In genomic region chr2:10072656-10073480, GRCh38 we compare ENCODE assay signal across 8 cellular contexts. TPM values are rescaled to one million over a fixed set of nuclear protein-coding genes. Genes with fewer than 3 reads are reported as not detected.
A peak's percentile ranks its signal among the peaks of the same experiment; 100 is the strongest.
DNase-seq lines count a peak whose midpoint lies in the region; ATAC-seq and TF ChIP-seq lines count a peak whose summit lies in the region.

No MANE protein-coding gene starts in this region.

- ATAC-seq in GM18868 (IDR thresholded peaks at IDR 0.05; ENCODE audit: unreplicated experiment): peak; percentile 83
- peak; percentile 81 for ATAC-seq in HG03175 (IDR thresholded peaks at IDR 0.05; ENCODE audit: unreplicated experiment)
- ATAC-seq in activated CD4-positive, CD25-positive, alpha-beta regulatory T cell treated with anti-CD3 and anti-CD28 coated beads, Interleukin-2, amount 50 U/mL, for 24 hours: peak; percentile 86

- POLR2A ChIA-PET in AG04450 (lab: Yijun Ruan, JAX): interaction anchor here (0.6 to 1.3 kb wide), 5 partner anchors 24 to 362 kb away, joined by 3 to 13 read pairs (median 4); no protein-coding TSS in a partner anchor

- no peak overlapping the region for H3K4me3 ChIP-seq in AG04450 (ENCODE audit: low read depth, low read length)

- DNase-seq in AG04450 (ENCODE audit: low read depth, low spot score) (peak; percentile 71), NCI-H446 (lab: John Stamatoyannopoulos, UW) (peak; percentile 78 to 86), kidney glomerular epithelial cell (lab: John Stamatoyannopoulos, UW) (peak; percentile 91)
- peak; percentile 76 for DNase-seq in central memory CD4-positive, alpha-beta T cell
- DNase-seq in stimulated activated CD4-positive, alpha-beta T cell treated with anti-CD3 and anti-CD28 coated beads, Interleukin-2, amount 100 ng/mL, for 48 hours: peak; percentile 72 to 73

- H3K27me3 ChIP-seq in AG04450 (ENCODE audit: control insufficient read depth, insufficient read depth, low read length): peaks cover 39% of the 10 kb centered on the region

- H3K27ac ChIP-seq in AG04450 (ENCODE audit: low read depth, low read length): no peak overlapping the region

- H3K9me3 ChIP-seq in AG04450 (ENCODE audit: control insufficient read depth, insufficient read depth, low read length): no peaks in the 10 kb centered on the region

- peak; percentile 88 for TF ChIP-seq CTCF in AG04450 (IDR thresholded peaks at IDR 0.05; ENCODE audit: low read depth, low read length)

- CTCF ChIA-PET in AG04450 (lab: Charles Lee): interaction anchor here (0.6 to 6.8 kb wide), 52 partner anchors 9 to 664 kb away, joined by 3 to 158 read pairs (median 4); no protein-coding TSS in a partner anchor

RNA-seq across cellular contexts. Expression of gene CYS1, which starts 7.3 kb away (rescaled TPM):
- 0.12 and 0.24 TPM in 2 replicates for polyA plus RNA-seq in AG04450 (2011; rRNA removed)
- 0.13 and 0.28 TPM in 2 replicates for polyA minus RNA-seq in AG04450 (2011; rRNA and poly(A)+ RNA removed)

RNA-seq across cellular contexts. Expression of gene KLF11, which starts 29.5 kb away (rescaled TPM):
- 4.9 and 5.5 TPM in 2 replicates for polyA plus RNA-seq in AG04450 (2011; rRNA removed)
- 6.3 and 12.2 TPM in 2 replicates for polyA minus RNA-seq in AG04450 (2011; rRNA and poly(A)+ RNA removed)

RNA-seq across cellular contexts. Expression of gene RRM2, which starts 49.7 kb away (rescaled TPM):
- 13.7 and 21.7 TPM in 2 replicates for polyA plus RNA-seq in AG04450 (2011; rRNA removed)
- 11.1 and 20.5 TPM in 2 replicates for polyA minus RNA-seq in AG04450 (2011; rRNA and poly(A)+ RNA removed)
